Comparison of ENCODE assay signal across 30 cellular contexts in the genomic region with DNA sequence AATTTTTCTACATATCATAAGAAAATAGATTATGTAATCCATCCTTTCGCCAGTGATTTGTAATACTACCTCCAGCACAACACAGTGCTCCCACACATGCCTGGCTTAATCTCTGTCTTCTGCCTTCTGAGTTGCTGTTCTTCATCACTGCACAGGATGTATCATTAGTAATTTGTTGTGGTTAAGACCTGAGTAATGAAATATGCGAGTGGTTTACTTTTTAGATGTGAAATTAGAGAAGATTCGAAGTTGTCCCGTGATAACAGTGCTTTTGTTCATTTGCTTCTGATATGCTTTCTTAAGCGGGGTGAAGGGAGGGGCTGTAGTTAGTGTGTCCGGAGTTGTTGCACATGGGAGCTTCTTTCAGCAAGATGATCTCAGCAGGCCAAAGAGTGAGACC. TPM values are rescaled to one million over a fixed set of nuclear protein-coding genes. Genes with fewer than 3 reads are reported as not detected.
A peak's percentile ranks its signal among the peaks of the same experiment; 100 is the strongest.
DNase-seq lines count a peak whose midpoint lies in the region; ATAC-seq, FAIRE-seq and TF ChIP-seq lines count a peak whose summit lies in the region.
"Had no signal": no experiment of that assay in that cellular context is flagged by ENCODE, and none has a peak within 500 bp of the region (broad histone marks: within the 10 kb centered on the region; RNA-seq: fewer than 3 reads in every experiment).

No MANE protein-coding gene starts in this region.

- DNase-seq in HCEC 1CT (peak; percentile 7), RCC 7860 (ENCODE audit: low spot score) (peak; percentile 39), epithelial cell of prostate (ENCODE audit: low read depth, low spot score) (peak; percentile 18), mesenteric fat pad (ENCODE audit: low spot score) (peak; percentile 3), NCI-H748 treated with DMSO at 0.1 percent for 48 hours (lab: John Stamatoyannopoulos, UW) (no peak), natural killer cell (no peak), left ventricle myocardium superior (no peak)
- DNase-seq: activated CD4-positive, alpha-beta T cell treated with anti-CD3 and anti-CD28 coated beads for 4 hours; activated T-cell treated with anti-CD3 and anti-CD28 coated beads, Interleukin-2, amount 50 U/mL, for 72 hours; CD4-positive, CD25-positive, alpha-beta regulatory T cell; cerebellar nuclear complex; DMS 273 treated with DMSO at 0.1 percent for 48 hours; GDM1; left lung; midbrain; NCI-H1694; OCI-M1; SHP77 treated with DMSO at 0.1 percent for 48 hours; stimulated activated CD4-positive, alpha-beta T cell treated with anti-CD3 and anti-CD28 coated beads, Interleukin-2, amount 100 ng/mL, for 48 hours; stimulated activated naive CD4-positive, alpha-beta T cell; testis had no signal

- H3K27ac Mint-ChIP-seq in natural killer cell = no peak overlapping the region
- H3K27ac Mint-ChIP-seq: activated naive CD4-positive, alpha-beta T cell treated with anti-CD3 and anti-CD28 coated beads, Interleukin-2, amount 50 U/mL, for 24 hours; activated T-cell treated with anti-CD3 and anti-CD28 coated beads, Interleukin-2, amount 50 U/mL, for 72 hours; CD4-positive, CD25-positive, alpha-beta regulatory T cell; natural killer cell treated with Interleukin-12 subunit alpha and Interleukin-12 subunit beta and Interleukin-15 and Interleukin-18, amount 100 ng/mL, for 72 hours; T-helper 1 cell treated with Interleukin-12 subunit alpha and Interleukin-12 subunit beta and Interleukin-4 antibody, amounts not matched to agents 30 μg/mL and 1 μg/mL, for 36 hours had no signal

- H3K4me3 Mint-ChIP-seq in natural killer cell = no peak overlapping the region
- H3K4me3 Mint-ChIP-seq: activated naive CD4-positive, alpha-beta T cell treated with anti-CD3 and anti-CD28 coated beads, Interleukin-2, amount 50 U/mL, for 24 hours; activated T-cell treated with anti-CD3 and anti-CD28 coated beads, Interleukin-2, amount 50 U/mL, for 72 hours; natural killer cell treated with Interleukin-12 subunit alpha and Interleukin-12 subunit beta and Interleukin-15 and Interleukin-18, amount 100 ng/mL, for 72 hours; T-helper 1 cell treated with Interleukin-12 subunit alpha and Interleukin-12 subunit beta and Interleukin-4 antibody, amounts not matched to agents 30 μg/mL and 1 μg/mL, for 36 hours had no signal

- no peaks in the 10 kb centered on the region for H3K36me3 Mint-ChIP-seq in natural killer cell
- H3K36me3 Mint-ChIP-seq: activated naive CD4-positive, alpha-beta T cell treated with anti-CD3 and anti-CD28 coated beads, Interleukin-2, amount 50 U/mL, for 24 hours; CD4-positive, CD25-positive, alpha-beta regulatory T cell; natural killer cell treated with Interleukin-12 subunit alpha and Interleukin-12 subunit beta and Interleukin-15 and Interleukin-18, amount 100 ng/mL, for 72 hours had no signal

- peaks cover 56 to 71% of the 10 kb centered on the region in 2 donors for H3K27me3 Mint-ChIP-seq in natural killer cell (ENCODE audit: low read depth in 2 of 2)
- H3K27me3 Mint-ChIP-seq: activated naive CD4-positive, alpha-beta T cell treated with anti-CD3 and anti-CD28 coated beads, Interleukin-2, amount 50 U/mL, for 24 hours; CD4-positive, CD25-positive, alpha-beta regulatory T cell had no signal

- FAIRE-seq in RCC 7860 (lab: Jason Lieb, UNC) = no peak
- FAIRE-seq: K562 had no signal

- H3K27ac ChIP-seq in epithelial cell of prostate = no peak overlapping the region
- H3K27ac ChIP-seq: left lung, prostate gland, testis had no signal

- TF ChIP-seq CTCF in natural killer cell (IDR thresholded peaks at IDR 0.05) = no peak

- ATAC-seq in natural killer cell (no peak), GM18519 (IDR thresholded peaks at IDR 0.05; ENCODE audit: low FRiP score, unreplicated experiment) (no peak), left ventricle myocardium superior (no peak)
- ATAC-seq: activated T-cell treated with anti-CD3 and anti-CD28 coated beads, Interleukin-2, amount 50 U/mL, for 72 hours; HCT116; K562; left lung; natural killer cell treated with Interleukin-12 subunit alpha and Interleukin-12 subunit beta and Interleukin-15 and Interleukin-18, amount 100 ng/mL, for 72 hours had no signal

- peaks cover 22 to 39% of the 10 kb centered on the region in 2 donors for H3K4me1 Mint-ChIP-seq in natural killer cell

- no peaks in the 10 kb centered on the region for H3K9me3 Mint-ChIP-seq in natural killer cell
- H3K9me3 Mint-ChIP-seq: activated naive CD4-positive, alpha-beta T cell treated with anti-CD3 and anti-CD28 coated beads, Interleukin-2, amount 50 U/mL, for 24 hours; activated T-cell treated with anti-CD3 and anti-CD28 coated beads, Interleukin-2, amount 50 U/mL, for 72 hours; natural killer cell treated with Interleukin-12 subunit alpha and Interleukin-12 subunit beta and Interleukin-15 and Interleukin-18, amount 100 ng/mL, for 72 hours; T-helper 1 cell treated with Interleukin-12 subunit alpha and Interleukin-12 subunit beta and Interleukin-4 antibody, amounts not matched to agents 30 μg/mL and 1 μg/mL, for 36 hours had no signal

- intact Hi-C loops in natural killer cell (cut with micrococcal nuclease) = no loop called here
- intact Hi-C loops in left ventricle myocardium superior (cut with micrococcal nuclease) = no loop called here

RNA-seq across cellular contexts. Expression of a gene that starts 18.1 kb away (rescaled TPM):
- not detected for total RNA-seq in mesenteric fat pad
- total RNA-seq in natural killer cell = not detected
- total RNA-seq in left ventricle myocardium superior = not detected
- total RNA-seq: activated CD8-positive, alpha-beta memory T cell treated with anti-CD3 and anti-CD28 coated beads for 36 hours; activated T-cell treated with anti-CD3 and anti-CD28 coated beads, Interleukin-2, amount 50 U/mL, for 72 hours; aorta; CD4-positive, CD25-positive, alpha-beta regulatory T cell; K562; left lung; natural killer cell treated with Interleukin-12 subunit alpha and Interleukin-12 subunit beta and Interleukin-15 and Interleukin-18, amount 100 ng/mL, for 72 hours; prostate gland had no signal

RNA-seq across cellular contexts. Expression of a gene that starts 28.0 kb away (rescaled TPM):
- not detected for total RNA-seq in mesenteric fat pad
- not detected for total RNA-seq in natural killer cell
- total RNA-seq in left ventricle myocardium superior = not detected
- total RNA-seq: activated CD8-positive, alpha-beta memory T cell treated with anti-CD3 and anti-CD28 coated beads for 36 hours; activated T-cell treated with anti-CD3 and anti-CD28 coated beads, Interleukin-2, amount 50 U/mL, for 72 hours; aorta; CD4-positive, CD25-positive, alpha-beta regulatory T cell; K562; left lung; natural killer cell treated with Interleukin-12 subunit alpha and Interleukin-12 subunit beta and Interleukin-15 and Interleukin-18, amount 100 ng/mL, for 72 hours had no signal

RNA-seq across cellular contexts. Expression of a gene that starts 36.3 kb away (rescaled TPM):
- total RNA-seq in mesenteric fat pad = not detected
- total RNA-seq in natural killer cell = not detected
- total RNA-seq in left ventricle myocardium superior = not detected
- total RNA-seq: activated CD8-positive, alpha-beta memory T cell treated with anti-CD3 and anti-CD28 coated beads for 36 hours; activated T-cell treated with anti-CD3 and anti-CD28 coated beads, Interleukin-2, amount 50 U/mL, for 72 hours; aorta; CD4-positive, CD25-positive, alpha-beta regulatory T cell; K562; left lung; natural killer cell treated with Interleukin-12 subunit alpha and Interleukin-12 subunit beta and Interleukin-15 and Interleukin-18, amount 100 ng/mL, for 72 hours; prostate gland had no signal

RNA-seq across cellular contexts. Expression of a gene that starts 56.9 kb away (rescaled TPM):
- total RNA-seq in mesenteric fat pad (not detected), natural killer cell (not detected), left ventricle myocardium superior (not detected)
- total RNA-seq: activated CD8-positive, alpha-beta memory T cell treated with anti-CD3 and anti-CD28 coated beads for 36 hours; activated T-cell treated with anti-CD3 and anti-CD28 coated beads, Interleukin-2, amount 50 U/mL, for 72 hours; aorta; CD4-positive, CD25-positive, alpha-beta regulatory T cell; K562; left lung; natural killer cell treated with Interleukin-12 subunit alpha and Interleukin-12 subunit beta and Interleukin-15 and Interleukin-18, amount 100 ng/mL, for 72 hours; prostate gland; testis had no signal

RNA-seq across cellular contexts. Expression of a gene that starts 57.9 kb away (rescaled TPM):
- total RNA-seq in mesenteric fat pad (not detected), natural killer cell (1 to 10 TPM in 2 of 3 donors, under 1 TPM in 1; 0.28 to 1.4 (median 1.3) TPM), left ventricle myocardium superior (not detected)
- total RNA-seq: activated CD8-positive, alpha-beta memory T cell treated with anti-CD3 and anti-CD28 coated beads for 36 hours; activated T-cell treated with anti-CD3 and anti-CD28 coated beads, Interleukin-2, amount 50 U/mL, for 72 hours; CD4-positive, CD25-positive, alpha-beta regulatory T cell; left lung had no signal

Comparison
In these comparisons a context has a peak if more than half of its experiments do, and no peak if none do; other contexts are left out.
1. DNase-seq: peak in HCEC 1CT (single experiment), RCC 7860 (single experiment), epithelial cell of prostate (single experiment) and mesenteric fat pad (single experiment); none in NCI-H748 treated with DMSO at 0.1 percent for 48 hours (single experiment), natural killer cell (single experiment) and left ventricle myocardium superior (single experiment).